Comparison of ENCODE assay signal across 10 cellular contexts in genomic region chr21:39208624-39209333, GRCh38. TPM values are rescaled to one million over a fixed set of nuclear protein-coding genes. Genes with fewer than 3 reads are reported as not detected.
DNase-seq lines count a peak whose midpoint lies in the region; ATAC-seq and TF ChIP-seq lines count a peak whose summit lies in the region.
"Had no signal": no experiment of that assay in that cellular context is flagged by ENCODE, and none has a peak within 500 bp of the region (broad histone marks: within the 10 kb centered on the region; RNA-seq: fewer than 3 reads in every experiment).

No MANE protein-coding gene starts in this region.

- no peak overlapping the region for H3K4me3 Mint-ChIP-seq in CD4-positive, alpha-beta T cell
- H3K4me3 Mint-ChIP-seq in brain = no peak overlapping the region

- no peaks in the 10 kb centered on the region for H4K20me1 ChIP-seq in IMR-90 (ENCODE audit: insufficient read depth, low read length)

- H3K9me1 ChIP-seq in IMR-90 (ENCODE audit: insufficient read depth, low read length) = no peaks in the 10 kb centered on the region

- WGBS in IMR-90 (ENCODE audit: extremely low coverage in 2 of 2, insufficient read length in 1 of 2), 2 experiments = no CpG with 5 or more reads among the region's 6 CpGs

- no peak overlapping the region for H3K4me2 ChIP-seq in IMR-90 (ENCODE audit: low read depth, low read length)

- no peak overlapping the region for H2BK20ac ChIP-seq in IMR-90 (ENCODE audit: low read depth, low read length)

- H2BK5ac ChIP-seq in IMR-90 (ENCODE audit: low read depth, low read length, poor library complexity, severe bottlenecking) = no peak overlapping the region

- intact Hi-C loops in CD4-positive, alpha-beta T cell (cut with DNase I, micrococcal nuclease) = no loop called here
- intact Hi-C loops in IMR-90 (cut with micrococcal nuclease) (no loop called here), mucosa of descending colon (cut with DNase I, micrococcal nuclease) (no loop called here)

- H3K23ac ChIP-seq in IMR-90 (ENCODE audit: low read depth, low read length) = no peak overlapping the region

- dilution Hi-C loops in IMR-90 (cut with HindIII; ENCODE audit: low sequenced_read_pairs, unreplicated experiment) = no loop called here

- no peak overlapping the region for H3K27ac ChIP-seq in CD4-positive, alpha-beta T cell (ENCODE audit: low read depth, low read length)
- no peak overlapping the region for H3K27ac ChIP-seq in IMR-90 (ENCODE audit: insufficient read depth, low read length)

- no peak overlapping the region for H2AK9ac ChIP-seq in IMR-90 (replicated peaks; ENCODE audit: low read depth, low read length, poor library complexity)

- in situ Hi-C loops in IMR-90 (cut with MboI; ENCODE audit: low sequenced_read_pairs) = no loop called here

- CTCF ChIA-PET in CD4-positive, alpha-beta T cell (lab: Charles Lee) = no interaction called here
- CTCF ChIA-PET in IMR-90 (lab: Yijun Ruan, JAX) = no interaction called here

- no peak for TF ChIP-seq CTCF in CD4-positive, alpha-beta T cell (IDR thresholded peaks at IDR 0.05)
- TF ChIP-seq CTCF in IMR-90 (conservative IDR thresholded peaks at IDR 0.05; ENCODE audit: low read depth, low read length) (no peak), brain (conservative IDR thresholded peaks at IDR 0.05) (no peak), mucosa of descending colon (IDR thresholded peaks at IDR 0.05) (no peak)

- no peaks in the 10 kb centered on the region for H3K27me3 ChIP-seq in CD4-positive, alpha-beta T cell (ENCODE audit: control insufficient read depth, insufficient read depth, low read length)
- no peaks in the 10 kb centered on the region for H3K27me3 ChIP-seq in IMR-90 (ENCODE audit: control insufficient read depth, insufficient read depth, low read length)

- H2BK15ac ChIP-seq in IMR-90 (ENCODE audit: low read depth, low read length) = no peak overlapping the region

- peak; percentile 33 for ATAC-seq in CD4-positive, alpha-beta T cell (ENCODE audit: poor library complexity)
- ATAC-seq in IMR-90 (ENCODE audit: low read depth) (no peak), mucosa of descending colon (peak; percentile 93), GM21367 (IDR thresholded peaks at IDR 0.05; ENCODE audit: unreplicated experiment) (no peak), GM19324 (IDR thresholded peaks at IDR 0.05; ENCODE audit: low FRiP score, unreplicated experiment) (no peak)
- ATAC-seq: esophagus mucosa had no signal

- no peak overlapping the region for H3K9ac ChIP-seq in IMR-90 (ENCODE audit: low read depth, low read length)

- peaks cover 46% of the 10 kb centered on the region for H3K4me1 Mint-ChIP-seq in CD4-positive, alpha-beta T cell (ENCODE audit: low read depth)
- peaks cover 17% of the 10 kb centered on the region for H3K4me1 Mint-ChIP-seq in brain

- H3K9me3 ChIP-seq in CD4-positive, alpha-beta T cell (ENCODE audit: control insufficient read depth, low read length) = no peaks in the 10 kb centered on the region
- H3K9me3 ChIP-seq in IMR-90 (ENCODE audit: control insufficient read depth, insufficient read depth, low read length) (no peaks in the 10 kb centered on the region), mucosa of descending colon (no peaks in the 10 kb centered on the region)

- POLR2A ChIA-PET in CD4-positive, alpha-beta T cell (lab: Charles Lee) = interaction anchor here (0.5 to 1.7 kb wide), 4 partner anchors 26 to 404 kb away, joined by 3 to 7 read pairs (median 3); partner anchors contain the start of gene PSMG1
- POLR2A ChIA-PET in IMR-90 (lab: Charles Lee; ENCODE audit: unreplicated experiment) = no interaction called here

- no peaks in the 10 kb centered on the region for H3K9me3 Mint-ChIP-seq in CD4-positive, alpha-beta T cell
- H3K9me3 Mint-ChIP-seq in brain = no peaks in the 10 kb centered on the region

- no peak overlapping the region for H3K4me3 ChIP-seq in IMR-90 (ENCODE audit: insufficient read depth, low read depth, low read length)
- H3K4me3 ChIP-seq in mucosa of descending colon = no peak overlapping the region

- no peak overlapping the region for H3K18ac ChIP-seq in IMR-90 (ENCODE audit: low read depth, low read length)

- no peak overlapping the region for H4K5ac ChIP-seq in IMR-90 (ENCODE audit: low read depth, low read length)

- no peak overlapping the region for H4K8ac ChIP-seq in IMR-90 (ENCODE audit: low read depth in 2 of 2, low read length in 2 of 2)

- no peak overlapping the region for H2BK120ac ChIP-seq in IMR-90 (ENCODE audit: low read depth, low read length)

- no peak for TF ChIP-seq POLR2A in IMR-90 (IDR thresholded peaks at IDR 0.05; ENCODE audit: low read depth, low read length)

- H2AK5ac ChIP-seq in IMR-90 (ENCODE audit: low read depth, low read length) = no peak overlapping the region

- peaks cover 86% of the 10 kb centered on the region for H3K36me3 Mint-ChIP-seq in CD4-positive, alpha-beta T cell (ENCODE audit: low read depth)
- H3K36me3 Mint-ChIP-seq in brain = peaks cover 77% of the 10 kb centered on the region

- H3K56ac ChIP-seq in IMR-90 (ENCODE audit: extremely low read depth, insufficient read depth, low read length) = no peak overlapping the region

- no peak for TF ChIP-seq RAD21 in IMR-90 (IDR thresholded peaks at IDR 0.05; ENCODE audit: low read length)

- H3K27ac Mint-ChIP-seq in CD4-positive, alpha-beta T cell = peak overlapping the region; percentile 50
- peak overlapping the region; percentile 34 to 87 (median 78) for H3K27ac Mint-ChIP-seq in brain

- H2AFZ ChIP-seq in IMR-90 (replicated peaks; ENCODE audit: low read length, poor library complexity) = no peak overlapping the region

- no peak overlapping the region for H3K14ac ChIP-seq in IMR-90 (replicated peaks; ENCODE audit: low read depth, low read length)

- H3K4ac ChIP-seq in IMR-90 (ENCODE audit: low read depth, low read length) = no peak overlapping the region

- H3K36me3 ChIP-seq in IMR-90 (ENCODE audit: control insufficient read depth, insufficient read depth, low read length) (peaks cover 25% of the 10 kb centered on the region), mucosa of descending colon (ENCODE audit: low read depth) (no peaks in the 10 kb centered on the region)

- H3K79me1 ChIP-seq in IMR-90 (ENCODE audit: low read depth in 1 of 2, low read length in 2 of 2) = peaks cover 0 to 3% of the 10 kb centered on the region in 2 experiments; a peak in 2 of 4 replicates

- no peaks in the 10 kb centered on the region for H3K27me3 Mint-ChIP-seq in CD4-positive, alpha-beta T cell
- H3K27me3 Mint-ChIP-seq in brain = no peaks in the 10 kb centered on the region

- no peak for DNase-seq in CD4-positive, alpha-beta T cell
- DNase-seq in IMR-90 = peak; percentile 21
- DNase-seq in mucosa of descending colon = peak in 1 of 3 donors; percentile 71
- no peak for DNase-seq in NCI-H1092 treated with DMSO at 0.1 percent for 48 hours (lab: John Stamatoyannopoulos, UW)
- no peak for DNase-seq in activated CD8-positive, alpha-beta memory T cell treated with anti-CD3 and anti-CD28 coated beads, Interleukin-2, amount 50 U/mL, for 4 hours
- DNase-seq: stimulated activated CD4-positive, alpha-beta T cell treated with anti-CD3 and anti-CD28 coated beads, Interleukin-2, amount 100 ng/mL, for 24 hours had no signal

- no peak overlapping the region for H4K91ac ChIP-seq in IMR-90 (ENCODE audit: insufficient read depth, low read depth, low read length)

- H3K4me1 ChIP-seq in IMR-90 (ENCODE audit: control insufficient read depth, insufficient read depth, low read length) (0 out of 2 replicates have a peak, but pooled peaks cover 2% of the 10 kb centered on the region), mucosa of descending colon (ENCODE audit: low read depth) (no peaks in the 10 kb centered on the region)

- BruUV-seq in IMR-90 (replicated peaks; lab: Mats Ljungman, UMichigan) = no TSS peak

TF ChIP-seq in IMR-90, 13 proteins besides CTCF, POLR2A, EP300 and RAD21:
- TF ChIP-seq MAFK (IDR thresholded peaks at IDR 0.05; ENCODE audit: low read depth, low read length) = no peak
- TF ChIP-seq NFE2L2 (IDR thresholded peaks at IDR 0.05; ENCODE audit: low read depth, low read length) = no peak
- no peak for TF ChIP-seq BHLHE40 (IDR thresholded peaks at IDR 0.05; ENCODE audit: low read depth, low read length)
- TF ChIP-seq, protein P1, sequence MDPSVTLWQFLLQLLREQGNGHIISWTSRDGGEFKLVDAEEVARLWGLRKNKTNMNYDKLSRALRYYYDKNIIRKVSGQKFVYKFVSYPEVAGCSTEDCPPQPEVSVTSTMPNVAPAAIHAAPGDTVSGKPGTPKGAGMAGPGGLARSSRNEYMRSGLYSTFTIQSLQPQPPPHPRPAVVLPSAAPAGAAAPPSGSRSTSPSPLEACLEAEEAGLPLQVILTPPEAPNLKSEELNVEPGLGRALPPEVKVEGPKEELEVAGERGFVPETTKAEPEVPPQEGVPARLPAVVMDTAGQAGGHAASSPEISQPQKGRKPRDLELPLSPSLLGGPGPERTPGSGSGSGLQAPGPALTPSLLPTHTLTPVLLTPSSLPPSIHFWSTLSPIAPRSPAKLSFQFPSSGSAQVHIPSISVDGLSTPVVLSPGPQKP (IDR thresholded peaks at IDR 0.05; ENCODE audit: borderline replicate concordance, low read depth, low read length) = no peak
- TF ChIP-seq RCOR1 (IDR thresholded peaks at IDR 0.05; ENCODE audit: insufficient replicate concordance, low read length) = no peak

RNA-seq across cellular contexts. Expression of gene PSMG1, which starts 25.5 kb away (rescaled TPM):
- 1 to 10 TPM; 7.8 to 7.9 TPM for total RNA-seq in CD4-positive, alpha-beta T cell
- total RNA-seq in IMR-90 (2012; rRNA removed) (37.8 and 51.1 TPM in 2 replicates), mucosa of descending colon (10 to 100 TPM; 24.3 to 48.1 (median 36.2) TPM)
- polyA plus RNA-seq in IMR-90 (2012; rRNA removed) (34.6 and 45.4 TPM in 2 replicates), brain (ENCODE audit: insufficient read depth, low read depth, low replicate concordance) (51.1 TPM)
- 10.1 and 14.3 TPM in 2 replicates for polyA plus RNA-seq in IMR-90 (2012; cell fraction: cytosol; rRNA removed)
- polyA plus RNA-seq in IMR-90 (2012; cell fraction: nucleus; rRNA removed; ENCODE audit: low replicate concordance) = 1.8 and 29.8 TPM in 2 replicates

Comparison
In these comparisons a context has a peak if more than half of its experiments do, and no peak if none do; other contexts are left out.
1. ATAC-seq: peak in CD4-positive, alpha-beta T cell (single experiment) and mucosa of descending colon (single experiment); none in IMR-90 (single experiment), GM21367 (single experiment) and GM19324 (single experiment).